12 cellular contexts compared by ENCODE assay signal in genomic region chr15:76033438-76033837, GRCh38. TPM values are rescaled to one million over a fixed set of nuclear protein-coding genes. Genes with fewer than 3 reads are reported as not detected.
"Had no signal": no experiment of that assay in that cellular context is flagged by ENCODE, and none has a peak within 500 bp of the region (broad histone marks: within the 10 kb centered on the region; RNA-seq: fewer than 3 reads in every experiment).

No MANE protein-coding gene starts in this region.

- FAIRE-seq: H1, H54 had no signal

- H3K4me3 ChIP-seq: GM23338 had no signal

- ATAC-seq: GM23338 had no signal

- H3K27ac Mint-ChIP-seq: GM23338, H9, HFFc6 had no signal

- H3K4me3 Mint-ChIP-seq: GM23338, H9, HFFc6 had no signal

- H3K9ac ChIP-seq: KMS-11 had no signal

- H3K9me3 Mint-ChIP-seq: GM23338, H9, HFFc6 had no signal

- H2AFZ ChIP-seq: GM23338 had no signal

- DNase-seq: H9, HCEC 1CT, HFFc6, IMR-90, Karpas-422, KBM-7 had no signal

- H3K4me2 ChIP-seq: GM23338, KMS-11 had no signal

- H3K27ac ChIP-seq: HL-60, KMS-11 had no signal

RNA-seq across cellular contexts. Expression of gene NRG4, which starts 21.2 kb away (rescaled TPM):
- total RNA-seq: H1, H9, HFFc6, HT1080, IMR-90 had no signal
- polyA plus RNA-seq: IMR-90 had no signal

RNA-seq across cellular contexts. Expression of gene TMEM266, which starts 26.3 kb away (rescaled TPM):
- total RNA-seq: IMR-90 had no signal
- polyA plus RNA-seq: IMR-90 had no signal
